Comparison of ENCODE assay signal across 8 cellular contexts in the genomic region with DNA sequence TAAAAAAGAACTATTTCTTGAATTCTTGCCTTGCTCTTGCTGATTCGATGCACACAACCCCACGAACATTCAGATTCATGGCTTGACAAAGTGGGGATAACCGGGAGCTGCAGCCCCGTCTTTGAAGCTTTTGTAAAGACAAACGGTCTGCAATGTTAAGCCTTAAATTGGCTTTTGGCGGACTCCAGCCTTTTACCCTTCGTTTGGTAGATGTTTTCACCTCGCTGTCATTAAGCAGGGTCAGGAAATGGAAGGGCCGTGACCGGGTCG. TPM values are rescaled to one million over a fixed set of nuclear protein-coding genes. Genes with fewer than 3 reads are reported as not detected.
DNase-seq lines count a peak whose midpoint lies in the region; ATAC-seq and TF ChIP-seq lines count a peak whose summit lies in the region.

No MANE protein-coding gene starts in this region.

- peak overlapping the region; percentile 89 for H3K9ac ChIP-seq in neural cell (ENCODE audit: low read length)

- TF ChIP-seq EP300 in neural cell (conservative IDR thresholded peaks at IDR 0.05; ENCODE audit: poor library complexity, severe bottlenecking), result no peak

- peak overlapping the region; percentile 78 for H2AFZ ChIP-seq in OCI-LY7 (ENCODE audit: low read length)
- peak overlapping the region; percentile 89 for H2AFZ ChIP-seq in neural cell (ENCODE audit: low read depth, low read length)

- H3K9me2 ChIP-seq in OCI-LY7 (ENCODE audit: insufficient read depth, low read length), result no peaks in the 10 kb centered on the region
- H3K9me2 ChIP-seq in neural cell (ENCODE audit: insufficient read depth, low read length), result no peaks in the 10 kb centered on the region

- no peak for TF ChIP-seq RAD21 in neural cell (conservative IDR thresholded peaks at IDR 0.05)

- TF ChIP-seq CTCF in OCI-LY7 (conservative IDR thresholded peaks at IDR 0.05; ENCODE audit: low read length) (no peak), neural cell (IDR thresholded peaks at IDR 0.05; ENCODE audit: poor library complexity, severe bottlenecking) (no peak)

- H3K36me3 ChIP-seq in OCI-LY7 (ENCODE audit: insufficient read depth, low read length) (peaks cover 9% of the 10 kb centered on the region; the same call in 1 of the 2 replicates), neural cell (ENCODE audit: insufficient read depth, low read length) (no peaks in the 10 kb centered on the region)
- no peaks in the 10 kb centered on the region for H3K36me3 ChIP-seq in effector memory CD4-positive, alpha-beta T cell (ENCODE audit: control insufficient read depth, insufficient read depth, low read length)

- CTCF ChIA-PET in OCI-LY7 (lab: Charles Lee; ENCODE audit: unreplicated experiment), result no interaction called here

- no peak for ATAC-seq in GM21528 (IDR thresholded peaks at IDR 0.05; ENCODE audit: low FRiP score, unreplicated experiment)

- peak; percentile 59 for DNase-seq in DMS53 (lab: John Stamatoyannopoulos, UW)
- DNase-seq in DMS53 treated with DMSO at 0.1 percent for 48 hours (lab: John Stamatoyannopoulos, UW; ENCODE audit: unreplicated experiment), result no peak
- DNase-seq in OCI-LY7 (ENCODE audit: low spot score), result no peak
- no peak for DNase-seq in effector memory CD4-positive, alpha-beta T cell
- no peak for DNase-seq in NCI-H1436 (lab: John Stamatoyannopoulos, UW)
- DNase-seq in GF-D8 (lab: John Stamatoyannopoulos, UW), result no peak

- POLR2A ChIA-PET in OCI-LY7 (lab: Charles Lee), result interaction anchor here (0.7 to 1.5 kb wide), 5 partner anchors 18 to 243 kb away, joined by 3 to 4 read pairs (median 3); partner anchors contain the start of gene C15orf61

- no peaks in the 10 kb centered on the region; the same call in 1 of the 2 replicates for H3K9me3 ChIP-seq in OCI-LY7 (ENCODE audit: low read length)
- no peaks in the 10 kb centered on the region for H3K9me3 ChIP-seq in effector memory CD4-positive, alpha-beta T cell (ENCODE audit: control insufficient read depth, low read length)
- no peaks in the 10 kb centered on the region for H3K9me3 ChIP-seq in neural cell (ENCODE audit: low read length)

- H3K79me2 ChIP-seq in OCI-LY7 (ENCODE audit: insufficient read depth, low read depth, low read length), result peaks cover 17% of the 10 kb centered on the region; the same call in 1 of the 2 replicates
- no peaks in the 10 kb centered on the region for H3K79me2 ChIP-seq in neural cell (replicated peaks; ENCODE audit: insufficient read depth, low read length)

- H3K27ac ChIP-seq in OCI-LY7 (ENCODE audit: low read depth, low read length, poor library complexity, severe bottlenecking) (peak overlapping the region; percentile 77), neural cell (ENCODE audit: low read length) (peak overlapping the region; percentile 64)
- peak overlapping the region; percentile 78 for H3K27ac ChIP-seq in effector memory CD4-positive, alpha-beta T cell (ENCODE audit: insufficient read depth, low read length, poor library complexity, severe bottlenecking)

- H3K4me2 ChIP-seq in OCI-LY7 (ENCODE audit: low read length), result peak overlapping the region; percentile 95
- H3K4me2 ChIP-seq in neural cell (ENCODE audit: low read length), result peak overlapping the region; percentile 74

- no peaks in the 10 kb centered on the region for H3K27me3 ChIP-seq in effector memory CD4-positive, alpha-beta T cell (replicated peaks; ENCODE audit: control insufficient read depth, insufficient read depth, low read length, poor library complexity, severe bottlenecking)
- no peaks in the 10 kb centered on the region for H3K27me3 ChIP-seq in neural cell (ENCODE audit: insufficient read depth, low read depth, low read length)

- no peaks in the 10 kb centered on the region for H3F3A ChIP-seq in neural cell (ENCODE audit: insufficient read depth, low read length, poor library complexity, severe bottlenecking)

- BruUV-seq in OCI-LY7 (replicated peaks; lab: Mats Ljungman, UMichigan), result TSS peak; percentile 91

- H4K20me1 ChIP-seq in OCI-LY7 (ENCODE audit: insufficient read depth, low read length) (no peaks in the 10 kb centered on the region), neural cell (ENCODE audit: insufficient read depth) (no peaks in the 10 kb centered on the region)

- H3K4me3 ChIP-seq in OCI-LY7 (ENCODE audit: low read depth, low read length, poor library complexity, severe bottlenecking), result peak overlapping the region; percentile 81
- peak overlapping the region; percentile 95 for H3K4me3 ChIP-seq in effector memory CD4-positive, alpha-beta T cell (ENCODE audit: insufficient read depth, low read depth, low read length, poor library complexity, severe bottlenecking)
- peak overlapping the region; percentile 89 for H3K4me3 ChIP-seq in neural cell (ENCODE audit: low read length)

- intact Hi-C loops in OCI-LY7 (cut with micrococcal nuclease; ENCODE audit: unreplicated experiment), result loop anchor here (5.0 kb wide), 1 partner anchor 295 kb away; no protein-coding TSS in a partner anchor

- peaks cover 57% of the 10 kb centered on the region for H3K4me1 ChIP-seq in OCI-LY7 (ENCODE audit: insufficient read depth, low read length, poor library complexity, severe bottlenecking)
- H3K4me1 ChIP-seq in effector memory CD4-positive, alpha-beta T cell (ENCODE audit: control insufficient read depth, insufficient read depth, low read length, poor library complexity, severe bottlenecking), result peaks cover 8% of the 10 kb centered on the region

TF ChIP-seq in neural cell, 6 proteins besides CTCF, POLR2A, EP300 and RAD21:
- TF ChIP-seq SMC3 (conservative IDR thresholded peaks at IDR 0.05; ENCODE audit: poor library complexity) (no peak), MXI1 (conservative IDR thresholded peaks at IDR 0.05; ENCODE audit: poor library complexity, severe bottlenecking) (no peak), EZH2 (IDR thresholded peaks at IDR 0.05; ENCODE audit: borderline replicate concordance, insufficient read depth, low read length, poor library complexity, severe bottlenecking) (no peak), POLR2AphosphoS5 (IDR thresholded peaks at IDR 0.05) (no peak), TAF1 (IDR thresholded peaks at IDR 0.05; ENCODE audit: low read depth) (no peak)
- TF ChIP-seq, protein P1, sequence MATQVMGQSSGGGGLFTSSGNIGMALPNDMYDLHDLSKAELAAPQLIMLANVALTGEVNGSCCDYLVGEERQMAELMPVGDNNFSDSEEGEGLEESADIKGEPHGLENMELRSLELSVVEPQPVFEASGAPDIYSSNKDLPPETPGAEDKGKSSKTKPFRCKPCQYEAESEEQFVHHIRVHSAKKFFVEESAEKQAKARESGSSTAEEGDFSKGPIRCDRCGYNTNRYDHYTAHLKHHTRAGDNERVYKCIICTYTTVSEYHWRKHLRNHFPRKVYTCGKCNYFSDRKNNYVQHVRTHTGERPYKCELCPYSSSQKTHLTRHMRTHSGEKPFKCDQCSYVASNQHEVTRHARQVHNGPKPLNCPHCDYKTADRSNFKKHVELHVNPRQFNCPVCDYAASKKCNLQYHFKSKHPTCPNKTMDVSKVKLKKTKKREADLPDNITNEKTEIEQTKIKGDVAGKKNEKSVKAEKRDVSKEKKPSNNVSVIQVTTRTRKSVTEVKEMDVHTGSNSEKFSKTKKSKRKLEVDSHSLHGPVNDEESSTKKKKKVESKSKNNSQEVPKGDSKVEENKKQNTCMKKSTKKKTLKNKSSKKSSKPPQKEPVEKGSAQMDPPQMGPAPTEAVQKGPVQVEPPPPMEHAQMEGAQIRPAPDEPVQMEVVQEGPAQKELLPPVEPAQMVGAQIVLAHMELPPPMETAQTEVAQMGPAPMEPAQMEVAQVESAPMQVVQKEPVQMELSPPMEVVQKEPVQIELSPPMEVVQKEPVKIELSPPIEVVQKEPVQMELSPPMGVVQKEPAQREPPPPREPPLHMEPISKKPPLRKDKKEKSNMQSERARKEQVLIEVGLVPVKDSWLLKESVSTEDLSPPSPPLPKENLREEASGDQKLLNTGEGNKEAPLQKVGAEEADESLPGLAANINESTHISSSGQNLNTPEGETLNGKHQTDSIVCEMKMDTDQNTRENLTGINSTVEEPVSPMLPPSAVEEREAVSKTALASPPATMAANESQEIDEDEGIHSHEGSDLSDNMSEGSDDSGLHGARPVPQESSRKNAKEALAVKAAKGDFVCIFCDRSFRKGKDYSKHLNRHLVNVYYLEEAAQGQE (IDR thresholded peaks at IDR 0.05; ENCODE audit: borderline replicate concordance), result no peak
TF ChIP-seq in neural cell: peak in this region for 0.

RNA-seq across cellular contexts. Expression of gene MAP2K5, which starts 0.4 kb away (rescaled TPM):
- total RNA-seq in OCI-LY7 (2014; rRNA removed; shearing (Covaris generic)), result 9.0 and 10.2 TPM in 2 replicates
- total RNA-seq in OCI-LY7 (2022), result 35.0 and 44.6 TPM in 2 replicates
- polyA plus RNA-seq in neural cell, result 12.1 and 20.1 TPM in 2 replicates
- 24.6 and 29.2 TPM in 2 replicates for polyA minus RNA-seq in neural cell

RNA-seq across cellular contexts. Expression of gene C15orf61, which starts 21.2 kb away (rescaled TPM):
- total RNA-seq in OCI-LY7 (2014; rRNA removed; shearing (Covaris generic)), result 13.3 and 18.3 TPM in 2 replicates
- 9.3 and 12.2 TPM in 2 replicates for total RNA-seq in OCI-LY7 (2022)
- polyA plus RNA-seq in neural cell, result 20.6 and 31.3 TPM in 2 replicates
- polyA minus RNA-seq in neural cell, result 55.3 and 64.0 TPM in 2 replicates
